Comparison of ENCODE assay signal across 1 cellular context in genomic region chr9:137978262-137978714, GRCh38.
TF ChIP-seq lines count a peak whose summit lies in the region.

No MANE protein-coding gene starts in this region.

TF ChIP-seq in HepG2, 621 proteins besides CTCF, POLR2A, EP300 and RAD21 (continued from another document):
- TF ChIP-seq AFF4 (CRISPR knock-in tag; IDR thresholded peaks at IDR 0.05): no peak
